ENCODE assay signal across 18 cellular contexts in genomic region chr5:179033004-179033580, GRCh38. TPM values are rescaled to one million over a fixed set of nuclear protein-coding genes. Genes with fewer than 3 reads are reported as not detected.
"Had no signal": no experiment of that assay in that cellular context is flagged by ENCODE, and none has a peak within 500 bp of the region (broad histone marks: within the 10 kb centered on the region; RNA-seq: fewer than 3 reads in every experiment).

No MANE protein-coding gene starts in this region.

- H3K4me1 ChIP-seq: adrenal gland, left lung had no signal

- H3K27me3 ChIP-seq: adrenal gland, left lung, ovary had no signal

- H3K27ac ChIP-seq: adrenal gland, left lung, ovary had no signal

- DNase-seq: activated CD4-positive, alpha-beta T cell treated with anti-CD3 and anti-CD28 coated beads, Interleukin-2, amount 50 U/mL, for 4 hours; activated gamma-delta T cell; activated T-cell treated with anti-CD3 and anti-CD28 coated beads, Interleukin-2, amount 50 U/mL, for 72 hours; adrenal gland; cerebellar nuclear complex; dermis blood vessel endothelial cell; foreskin melanocyte; glutamatergic neuron; hippocampal formation; left lung; mucosa of descending colon; naive thymus-derived CD8-positive, alpha-beta T cell; ovary; stimulated activated CD4-positive, alpha-beta T cell treated with anti-CD3 and anti-CD28 coated beads, Interleukin-4, amount 100 ng/mL, for 24 hours had no signal

- H3K4me2 ChIP-seq: smooth muscle cell had no signal

- H3K4me3 ChIP-seq: left lung, mucosa of descending colon, ovary, smooth muscle cell had no signal

- ATAC-seq: activated T-cell treated with anti-CD3 and anti-CD28 coated beads, Interleukin-2, amount 50 U/mL, for 72 hours; left lung; mucosa of descending colon; naive thymus-derived CD8-positive, alpha-beta T cell; sciatic nerve; stimulated activated effector memory CD8-positive, alpha-beta T cell treated with anti-CD3 and anti-CD28 coated beads, Interleukin-12 subunit alpha, Interleukin-12 subunit beta, amount 100 ng/mL, for 72 hours had no signal

RNA-seq across cellular contexts. Expression of gene GRM6, which starts 38.0 kb away (rescaled TPM):
- polyA plus RNA-seq: keratinocyte; naive thymus-derived CD8-positive, alpha-beta T cell; ovary; smooth muscle cell had no signal
